10 cellular contexts compared by ENCODE assay signal in genomic region chr11:3860360-3860759, GRCh38. TPM values are rescaled to one million over a fixed set of nuclear protein-coding genes. Genes with fewer than 3 reads are reported as not detected.
A peak's percentile ranks its signal among the peaks of the same experiment; 100 is the strongest.
DNase-seq lines count a peak whose midpoint lies in the region; ATAC-seq and TF ChIP-seq lines count a peak whose summit lies in the region.
"Had no signal": no experiment of that assay in that cellular context is flagged by ENCODE, and none has a peak within 500 bp of the region (broad histone marks: within the 10 kb centered on the region; RNA-seq: fewer than 3 reads in every experiment).

No MANE protein-coding gene starts in this region.

- H3K4me1 Mint-ChIP-seq in IgD-negative memory B cell (peaks cover 54 to 68% (median 67%) of the 10 kb centered on the region in 3 donors), progenitor cell of endocrine pancreas (ENCODE audit: low read depth) (peaks cover 28% of the 10 kb centered on the region)
- peaks cover 83% of the 10 kb centered on the region for H3K4me1 Mint-ChIP-seq in activated T-helper 1 cell treated with anti-CD3 and anti-CD28 coated beads, Interleukin-12 subunit alpha, Interleukin-12 subunit beta, Interleukin-2, Interleukin-4 antibody, amounts not matched to agents 30 ng/mL and 10 ng/mL and 1 ng/mL, durations not matched to agents 14 hours and 24 hours and 36 hours (ENCODE audit: low read depth)
- H3K4me1 Mint-ChIP-seq in naive thymus-derived CD4-positive, alpha-beta T cell = peaks cover 66 to 83% (median 75%) of the 10 kb centered on the region in 7 donors

- peak overlapping the region in 1 of 3 donors; percentile 41 for H3K27ac Mint-ChIP-seq in IgD-negative memory B cell
- H3K27ac Mint-ChIP-seq in activated T-helper 1 cell treated with anti-CD3 and anti-CD28 coated beads, Interleukin-12 subunit alpha, Interleukin-12 subunit beta, Interleukin-2, Interleukin-4 antibody, amounts not matched to agents 30 ng/mL and 10 ng/mL and 1 ng/mL, durations not matched to agents 14 hours and 24 hours and 36 hours = peak overlapping the region; percentile 88
- peak overlapping the region; percentile 62 to 100 (median 88) for H3K27ac Mint-ChIP-seq in naive thymus-derived CD4-positive, alpha-beta T cell
- no peak overlapping the region for H3K27ac Mint-ChIP-seq in progenitor cell of endocrine pancreas

- CTCF ChIA-PET in naive thymus-derived CD4-positive, alpha-beta T cell (lab: Charles Lee) = interaction anchor here (0.5 to 3.5 kb wide), 9 partner anchors 10 to 213 kb away, joined by 3 to 19 read pairs (median 4); no protein-coding TSS in a partner anchor

- peaks cover 61 to 66% of the 10 kb centered on the region in 2 donors for H3K4me1 ChIP-seq in naive thymus-derived CD4-positive, alpha-beta T cell (ENCODE audit: control insufficient read depth in 2 of 2, insufficient read depth in 2 of 2, low read length in 2 of 2)

- H3K4me3 Mint-ChIP-seq in IgD-negative memory B cell = peak overlapping the region in 3 of 4 donors; percentile 17 to 91 (median 91)
- peak overlapping the region; percentile 98 for H3K4me3 Mint-ChIP-seq in activated T-helper 1 cell treated with anti-CD3 and anti-CD28 coated beads, Interleukin-12 subunit alpha, Interleukin-12 subunit beta, Interleukin-2, Interleukin-4 antibody, amounts not matched to agents 30 ng/mL and 10 ng/mL and 1 ng/mL, durations not matched to agents 14 hours and 24 hours and 36 hours
- H3K4me3 Mint-ChIP-seq in naive thymus-derived CD4-positive, alpha-beta T cell = peak overlapping the region; percentile 81 to 98 (median 88)
- no peak overlapping the region for H3K4me3 Mint-ChIP-seq in progenitor cell of endocrine pancreas (ENCODE audit: low read depth)

- TF ChIP-seq CTCF in 22Rv1 (IDR thresholded peaks at IDR 0.05) (no peak), progenitor cell of endocrine pancreas (IDR thresholded peaks at IDR 0.05; ENCODE audit: unreplicated experiment) (no peak), GM20000 (IDR thresholded peaks at IDR 0.05; ENCODE audit: extremely low read depth, missing control alignments) (no peak)

- H3K36me3 Mint-ChIP-seq in IgD-negative memory B cell (peaks cover 6% of the 10 kb centered on the region), progenitor cell of endocrine pancreas (ENCODE audit: insufficient read depth) (no peaks in the 10 kb centered on the region)
- H3K36me3 Mint-ChIP-seq in activated T-helper 1 cell treated with anti-CD3 and anti-CD28 coated beads, Interleukin-12 subunit alpha, Interleukin-12 subunit beta, Interleukin-2, Interleukin-4 antibody, amounts not matched to agents 30 ng/mL and 10 ng/mL and 1 ng/mL, durations not matched to agents 14 hours and 24 hours and 36 hours (ENCODE audit: low read depth) = peaks cover 12% of the 10 kb centered on the region
- H3K36me3 Mint-ChIP-seq in naive thymus-derived CD4-positive, alpha-beta T cell = peaks cover 0 to 35% (median 0%) of the 10 kb centered on the region in 5 donors

- POLR2A ChIA-PET in naive thymus-derived CD4-positive, alpha-beta T cell (lab: Charles Lee) = interaction anchor here (1.1 to 4.5 kb wide), 8 partner anchors 11 to 205 kb away, joined by 3 to 47 read pairs (median 4); partner anchors contain the start of genes PGAP2 and RHOG

- no peaks in the 10 kb centered on the region for H3K9me3 ChIP-seq in naive thymus-derived CD4-positive, alpha-beta T cell (ENCODE audit: control insufficient read depth in 2 of 3, low read length in 3 of 3)

- peak overlapping the region; percentile 83 for H3K4me3 ChIP-seq in naive thymus-derived CD4-positive, alpha-beta T cell (ENCODE audit: low read length)

- H3K27ac ChIP-seq in 22Rv1 = peak overlapping the region; percentile 71
- H3K27ac ChIP-seq in naive thymus-derived CD4-positive, alpha-beta T cell (ENCODE audit: low read depth, low read length) = peak overlapping the region; percentile 92

- no peak for DNase-seq in activated T-helper 1 cell treated with anti-CD3 and anti-CD28 coated beads, Interleukin-12 subunit alpha, Interleukin-12 subunit beta, Interleukin-2, Interleukin-4 antibody, amounts not matched to agents 30 ng/mL and 10 ng/mL and 1 ng/mL, durations not matched to agents 14 hours and 24 hours and 36 hours (ENCODE audit: low spot score)
- DNase-seq in naive thymus-derived CD4-positive, alpha-beta T cell = peak in 1 of 9 donors; percentile 60
- no peak for DNase-seq in NCI-H345 treated with DMSO at 0.1 percent for 48 hours (lab: John Stamatoyannopoulos, UW; ENCODE audit: unreplicated experiment)
- DNase-seq in progenitor cell of endocrine pancreas (ENCODE audit: low spot score, unreplicated experiment) = no peak
- no peak for DNase-seq in GM20000 (ENCODE audit: low spot score)
- DNase-seq in NCI-H524 treated with DMSO at 0.1 percent for 48 hours (lab: John Stamatoyannopoulos, UW) = no peak
- DNase-seq: GOT3, NCI-H1105 treated with DMSO at 0.1 percent for 48 hours had no signal

- ATAC-seq in naive thymus-derived CD4-positive, alpha-beta T cell = peak; percentile 21

- H3K27me3 ChIP-seq in naive thymus-derived CD4-positive, alpha-beta T cell (ENCODE audit: control insufficient read depth in 2 of 2, insufficient read depth in 2 of 2, low read length in 2 of 2) = no peaks in the 10 kb centered on the region

- H3K36me3 ChIP-seq in naive thymus-derived CD4-positive, alpha-beta T cell (ENCODE audit: control insufficient read depth in 2 of 3, insufficient read depth in 3 of 3, low read length in 3 of 3) = peaks cover 0 to 7% (median 0%) of the 10 kb centered on the region in 3 experiments

- intact Hi-C loops in activated T-helper 1 cell treated with anti-CD3 and anti-CD28 coated beads, Interleukin-12 subunit alpha, Interleukin-12 subunit beta, Interleukin-2, Interleukin-4 antibody, amounts not matched to agents 30 ng/mL and 10 ng/mL and 1 ng/mL, durations not matched to agents 14 hours and 24 hours and 36 hours (cut with micrococcal nuclease) = loop anchor here (1.0 to 2.0 kb wide), 2 partner anchors 11 to 18 kb away; no protein-coding TSS in a partner anchor
- intact Hi-C loops in naive thymus-derived CD4-positive, alpha-beta T cell (cut with micrococcal nuclease) = loop anchor here in 1 of 2 donors (2.0 kb wide), 1 partner anchor 16 kb away; no protein-coding TSS in a partner anchor

- H3K27me3 Mint-ChIP-seq in IgD-negative memory B cell (no peaks in the 10 kb centered on the region), progenitor cell of endocrine pancreas (no peaks in the 10 kb centered on the region)
- H3K27me3 Mint-ChIP-seq in activated T-helper 1 cell treated with anti-CD3 and anti-CD28 coated beads, Interleukin-12 subunit alpha, Interleukin-12 subunit beta, Interleukin-2, Interleukin-4 antibody, amounts not matched to agents 30 ng/mL and 10 ng/mL and 1 ng/mL, durations not matched to agents 14 hours and 24 hours and 36 hours (ENCODE audit: insufficient read depth) = no peaks in the 10 kb centered on the region
- peaks cover 0 to 2% (median 0%) of the 10 kb centered on the region in 5 donors for H3K27me3 Mint-ChIP-seq in naive thymus-derived CD4-positive, alpha-beta T cell

- H3K9me3 Mint-ChIP-seq in IgD-negative memory B cell = no peaks in the 10 kb centered on the region
- no peaks in the 10 kb centered on the region for H3K9me3 Mint-ChIP-seq in activated T-helper 1 cell treated with anti-CD3 and anti-CD28 coated beads, Interleukin-12 subunit alpha, Interleukin-12 subunit beta, Interleukin-2, Interleukin-4 antibody, amounts not matched to agents 30 ng/mL and 10 ng/mL and 1 ng/mL, durations not matched to agents 14 hours and 24 hours and 36 hours
- H3K9me3 Mint-ChIP-seq in naive thymus-derived CD4-positive, alpha-beta T cell = peaks cover 0 to 4% (median 0%) of the 10 kb centered on the region in 11 donors
- H3K9me3 Mint-ChIP-seq in progenitor cell of endocrine pancreas (ENCODE audit: low read depth) = no peaks in the 10 kb centered on the region

RNA-seq across cellular contexts. Expression of gene STIM1, which starts 4.9 kb away (rescaled TPM):
- polyA plus RNA-seq in IgD-negative memory B cell = 22.1 TPM
- total RNA-seq in activated T-helper 1 cell treated with anti-CD3 and anti-CD28 coated beads, Interleukin-12 subunit alpha, Interleukin-12 subunit beta, Interleukin-2, Interleukin-4 antibody, amounts not matched to agents 30 ng/mL and 10 ng/mL and 1 ng/mL, durations not matched to agents 14 hours and 24 hours and 36 hours = 61.7 and 68.0 TPM in 2 replicates
- total RNA-seq in naive thymus-derived CD4-positive, alpha-beta T cell = 100 to 1,000 TPM in 3 of 5 experiments, 10 to 100 TPM in 2; 95.6 to 117 (median 103) TPM
- polyA plus RNA-seq in naive thymus-derived CD4-positive, alpha-beta T cell = 10 to 100 TPM; 38.4 to 43.6 TPM
- 27.2 and 32.7 TPM in 2 replicates for total RNA-seq in progenitor cell of endocrine pancreas

RNA-seq across cellular contexts. Expression of gene RHOG, which starts 19.6 kb away (rescaled TPM):
- 199 TPM for polyA plus RNA-seq in IgD-negative memory B cell
- total RNA-seq in activated T-helper 1 cell treated with anti-CD3 and anti-CD28 coated beads, Interleukin-12 subunit alpha, Interleukin-12 subunit beta, Interleukin-2, Interleukin-4 antibody, amounts not matched to agents 30 ng/mL and 10 ng/mL and 1 ng/mL, durations not matched to agents 14 hours and 24 hours and 36 hours = 170 and 179 TPM in 2 replicates
- 100 to 1,000 TPM in 2 of 5 experiments, 10 to 100 TPM in 3; 89.4 to 147 (median 96.3) TPM for total RNA-seq in naive thymus-derived CD4-positive, alpha-beta T cell
- polyA plus RNA-seq in naive thymus-derived CD4-positive, alpha-beta T cell = 100 to 1,000 TPM; 133 to 220 TPM
- total RNA-seq in progenitor cell of endocrine pancreas = 21.4 and 25.0 TPM in 2 replicates

RNA-seq across cellular contexts. Expression of gene PGAP2, which starts 52.0 kb away (rescaled TPM):
- 20.1 TPM for polyA plus RNA-seq in IgD-negative memory B cell
- 29.8 and 30.1 TPM in 2 replicates for total RNA-seq in activated T-helper 1 cell treated with anti-CD3 and anti-CD28 coated beads, Interleukin-12 subunit alpha, Interleukin-12 subunit beta, Interleukin-2, Interleukin-4 antibody, amounts not matched to agents 30 ng/mL and 10 ng/mL and 1 ng/mL, durations not matched to agents 14 hours and 24 hours and 36 hours
- total RNA-seq in naive thymus-derived CD4-positive, alpha-beta T cell = 10 to 100 TPM; 20.8 to 28.3 (median 26.1) TPM
- polyA plus RNA-seq in naive thymus-derived CD4-positive, alpha-beta T cell = 10 to 100 TPM; 24.2 to 27.8 TPM
- total RNA-seq in progenitor cell of endocrine pancreas = 46.7 and 51.3 TPM in 2 replicates
